In the genomic region with DNA sequence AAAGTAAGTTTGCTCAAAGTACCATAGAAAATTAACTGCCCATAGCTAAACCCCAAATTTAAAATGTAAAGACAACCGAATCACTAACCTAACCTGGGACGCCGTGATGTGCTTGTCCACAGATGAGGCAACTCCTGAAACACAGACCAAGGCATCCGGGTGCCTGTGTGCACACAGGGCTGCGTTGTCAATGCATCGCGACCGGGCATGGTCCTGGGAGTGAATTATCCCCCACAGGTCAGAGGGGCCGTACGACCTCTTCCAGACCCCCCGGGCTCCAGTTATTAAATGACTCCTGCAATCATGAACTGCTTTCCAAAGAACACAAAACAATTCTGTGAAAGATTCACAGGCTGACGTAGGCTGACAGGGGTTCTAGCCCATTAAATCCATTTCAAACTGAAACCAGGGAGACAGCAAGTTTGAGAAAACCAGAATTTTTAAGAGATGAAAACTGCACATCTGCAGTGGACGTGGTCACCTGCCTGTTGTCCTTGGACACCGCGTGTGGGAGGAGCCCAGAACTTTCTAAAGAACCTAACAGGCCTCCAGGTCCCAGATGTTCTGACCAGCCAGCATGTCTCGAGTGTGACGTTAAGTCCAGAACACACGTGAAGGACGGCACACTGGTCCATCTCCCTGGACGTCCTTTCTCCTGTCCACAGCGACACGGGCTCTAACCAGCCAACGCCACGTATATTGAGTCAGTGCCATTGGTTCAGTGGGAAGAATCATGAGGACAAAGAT, we compare ENCODE assay signal across 30 cellular contexts.
"Had no signal": no experiment of that assay in that cellular context is flagged by ENCODE, and none has a peak within 500 bp of the region (broad histone marks: within the 10 kb centered on the region; RNA-seq: fewer than 3 reads in every experiment).

No MANE protein-coding gene starts in this region.

- H3K36me3 Mint-ChIP-seq: activated naive CD4-positive, alpha-beta T cell treated with anti-CD3 and anti-CD28 coated beads, Interleukin-2, amount 50 U/mL, for 24 hours had no signal

- H3K9me3 ChIP-seq: SK-N-SH had no signal

- H3K36me3 ChIP-seq: MG63, SJSA1 had no signal

- H3K27ac ChIP-seq: SJSA1 had no signal

- DNase-seq: activated CD4-positive, alpha-beta T cell treated with anti-CD3 and anti-CD28 coated beads for 36 hours; activated CD4-positive, alpha-beta T cell treated with anti-CD3 and anti-CD28 coated beads, Interleukin-2, amount 10 ng/mL, durations not matched to agents 7 days and 5 days; activated CD4-positive, alpha-beta T cell treated with anti-CD3 and anti-CD28 coated beads, Interleukin-2, amount 50 U/mL, for 48 hours; activated CD8-positive, alpha-beta T cell treated with anti-CD3 and anti-CD28 coated beads, Interleukin-2, amount 10 ng/mL, durations not matched to agents 7 days and 5 days; activated gamma-delta T cell; activated naive CD4-positive, alpha-beta T cell treated with Interleukin-2 at 50 U/mL for 16 hours; activated naive CD8-positive, alpha-beta T cell treated with anti-CD3 and anti-CD28 coated beads, Interleukin-2, amount 50 U/mL, for 24 hours; activated T-cell treated with anti-CD3 and anti-CD28 coated beads, Interleukin-2, amount 50 U/mL, for 24 hours; anterior cingulate cortex; central memory CD4-positive, alpha-beta T cell; Kasumi-1; MG63; NCI-H1048; NCI-H1105 treated with DMSO at 0.1 percent for 48 hours; NCI-H1436; NCI-H1694; NCI-H1930; NCI-H345; NCI-H524 treated with DMSO at 0.1 percent for 48 hours; SHP77 treated with DMSO at 0.1 percent for 48 hours; SK-N-SH had no signal

- H3K4me2 ChIP-seq: SK-N-SH had no signal

- H3K4me1 ChIP-seq: SJSA1 had no signal

- H3K27me3 ChIP-seq: MG63, SJSA1 had no signal

- H3K4me1 Mint-ChIP-seq: activated CD4-positive, alpha-beta T cell treated with anti-CD3 and anti-CD28 coated beads for 36 hours; activated CD4-positive, alpha-beta T cell treated with anti-CD3 and anti-CD28 coated beads, Interleukin-2, amount 10 ng/mL, durations not matched to agents 7 days and 5 days; activated naive CD8-positive, alpha-beta T cell treated with anti-CD3 and anti-CD28 coated beads, Interleukin-2, amount 50 U/mL, for 24 hours; WTC11 had no signal

- H3K9me3 Mint-ChIP-seq: activated CD4-positive, alpha-beta T cell treated with anti-CD3 and anti-CD28 coated beads, Interleukin-2, amount 10 ng/mL, durations not matched to agents 7 days and 5 days; activated naive CD4-positive, alpha-beta T cell treated with anti-CD3 and anti-CD28 coated beads, Interleukin-2, amount 50 U/mL, for 24 hours; activated naive CD8-positive, alpha-beta T cell treated with anti-CD3 and anti-CD28 coated beads, Interleukin-2, amount 50 U/mL, for 24 hours; activated T-cell treated with anti-CD3 and anti-CD28 coated beads, Interleukin-2, amount 50 U/mL, for 24 hours; activated T-helper 2 cell treated with anti-CD3 and anti-CD28 coated beads, Interferon-gamma antibody, Interleukin-2, Interleukin-4, amounts not matched to agents 10 μg/mL and 5 μg/mL and 100 μg/mL, durations not matched to agents 14 hours and 24 hours and 36 hours; T-helper 2 cell treated with Interferon-gamma antibody and Interleukin-4, amounts not matched to agents 5 μg/mL and 100 μg/mL, for 36 hours had no signal

- H3K4me3 ChIP-seq: MG63, SJSA1 had no signal

- H3K27ac Mint-ChIP-seq: activated CD4-positive, alpha-beta T cell treated with anti-CD3 and anti-CD28 coated beads for 36 hours; activated CD4-positive, alpha-beta T cell treated with anti-CD3 and anti-CD28 coated beads, Interleukin-2, amount 10 ng/mL, durations not matched to agents 7 days and 5 days; activated CD8-positive, alpha-beta T cell treated with anti-CD3 and anti-CD28 coated beads, Interleukin-2, amount 10 ng/mL, durations not matched to agents 7 days and 5 days; activated naive CD4-positive, alpha-beta T cell treated with anti-CD3 and anti-CD28 coated beads, Interleukin-2, amount 50 U/mL, for 24 hours; activated naive CD8-positive, alpha-beta T cell treated with anti-CD3 and anti-CD28 coated beads, Interleukin-2, amount 50 U/mL, for 24 hours; activated T-cell treated with anti-CD3 and anti-CD28 coated beads, Interleukin-2, amount 50 U/mL, for 24 hours; activated T-helper 2 cell treated with anti-CD3 and anti-CD28 coated beads, Interferon-gamma antibody, Interleukin-2, Interleukin-4, amounts not matched to agents 10 μg/mL and 5 μg/mL and 100 μg/mL, durations not matched to agents 14 hours and 24 hours and 36 hours; T-helper 1 cell treated with Interleukin-12 subunit alpha and Interleukin-12 subunit beta and Interleukin-4 antibody, amounts not matched to agents 30 μg/mL and 1 μg/mL, for 36 hours; T-helper 2 cell treated with Interferon-gamma antibody and Interleukin-4, amounts not matched to agents 5 μg/mL and 100 μg/mL, for 36 hours; WTC11 had no signal

- ATAC-seq: activated CD4-positive, alpha-beta T cell treated with anti-CD3 and anti-CD28 coated beads for 36 hours; activated CD4-positive, CD25-positive, alpha-beta regulatory T cell treated with anti-CD3 and anti-CD28 coated beads, Interleukin-2, amount 50 U/mL, for 24 hours; activated CD8-positive, alpha-beta T cell treated with anti-CD3 and anti-CD28 coated beads, Interleukin-2, amount 10 ng/mL, durations not matched to agents 7 days and 5 days; activated naive CD8-positive, alpha-beta T cell treated with anti-CD3 and anti-CD28 coated beads, Interleukin-2, amount 50 U/mL, for 24 hours; Panc1; WTC11 had no signal

- H3K4me3 Mint-ChIP-seq: activated CD4-positive, alpha-beta T cell treated with anti-CD3 and anti-CD28 coated beads for 36 hours; activated CD4-positive, alpha-beta T cell treated with anti-CD3 and anti-CD28 coated beads, Interleukin-2, amount 10 ng/mL, durations not matched to agents 7 days and 5 days; activated CD8-positive, alpha-beta T cell treated with anti-CD3 and anti-CD28 coated beads, Interleukin-2, amount 10 ng/mL, durations not matched to agents 7 days and 5 days; activated naive CD4-positive, alpha-beta T cell treated with anti-CD3 and anti-CD28 coated beads, Interleukin-2, amount 50 U/mL, for 24 hours; activated naive CD8-positive, alpha-beta T cell treated with anti-CD3 and anti-CD28 coated beads, Interleukin-2, amount 50 U/mL, for 24 hours; activated T-cell treated with anti-CD3 and anti-CD28 coated beads, Interleukin-2, amount 50 U/mL, for 24 hours; brain; T-helper 1 cell treated with Interleukin-12 subunit alpha and Interleukin-12 subunit beta and Interleukin-4 antibody, amounts not matched to agents 30 μg/mL and 1 μg/mL, for 36 hours; T-helper 2 cell treated with Interferon-gamma antibody and Interleukin-4, amounts not matched to agents 5 μg/mL and 100 μg/mL, for 36 hours; WTC11 had no signal
